ENCODE assay signal across 8 cellular contexts in the genomic region with DNA sequence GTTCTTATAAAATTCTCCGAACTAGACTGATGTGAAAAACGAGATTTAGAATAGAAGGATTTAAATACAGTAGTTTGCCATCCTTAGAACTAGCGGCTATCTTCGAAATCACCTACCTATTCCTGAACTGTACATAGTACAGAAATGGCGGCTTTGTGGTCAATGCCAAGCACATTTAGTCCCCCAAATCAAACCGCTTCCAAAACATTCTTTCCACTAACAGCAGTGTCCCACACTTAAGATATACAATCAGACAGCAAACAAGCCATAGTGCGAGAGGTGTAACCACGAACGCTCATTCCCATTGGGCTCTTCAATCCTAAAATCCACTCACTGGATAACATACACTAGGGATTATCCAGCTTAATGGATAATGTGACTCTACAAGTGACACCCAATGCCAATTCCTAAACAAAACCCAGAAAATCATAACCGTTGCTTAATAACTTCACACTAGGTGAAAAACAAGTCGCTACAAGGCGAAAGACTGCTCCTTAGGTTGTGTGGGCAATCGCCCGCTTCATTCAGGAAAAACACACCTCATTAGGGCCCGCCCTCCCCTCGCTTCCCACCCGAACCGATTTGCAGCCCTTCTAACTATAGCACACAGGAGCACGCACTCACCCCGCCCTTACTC. TPM values are rescaled to one million over a fixed set of nuclear protein-coding genes. Genes with fewer than 3 reads are reported as not detected.
DNase-seq lines count a peak whose midpoint lies in the region; TF ChIP-seq lines count a peak whose summit lies in the region.

No MANE protein-coding gene starts in this region.

- H3K27me3 ChIP-seq in Peyer's patch: no peaks in the 10 kb centered on the region
- H3K27me3 ChIP-seq in mononuclear cell (ENCODE audit: insufficient read depth, low read length): no peaks in the 10 kb centered on the region

- H3K4me3 ChIP-seq in Peyer's patch (peak overlapping the region; percentile 71 to 93 (median 76)), mononuclear cell (ENCODE audit: low read length) (peak overlapping the region; percentile 88)

- TF ChIP-seq POLR2A in Peyer's patch (IDR thresholded peaks at IDR 0.05): no peak

- H3K9me3 ChIP-seq in Peyer's patch: no peaks in the 10 kb centered on the region
- no peaks in the 10 kb centered on the region for H3K9me3 ChIP-seq in mononuclear cell (ENCODE audit: low read depth, low read length)

- peaks cover 37% of the 10 kb centered on the region for H3K4me1 Mint-ChIP-seq in activated naive CD4-positive, alpha-beta T cell treated with anti-CD3 and anti-CD28 coated beads for 36 hours (ENCODE audit: low read depth)
- peaks cover 33% of the 10 kb centered on the region for H3K4me1 Mint-ChIP-seq in dendritic cell treated with granulocyte-macrophage colony-stimulating factor and Interleukin-4, amounts not matched to agents 40 ng/mL and 50 ng/mL, for 4 days (ENCODE audit: low read depth)

- peak overlapping the region; percentile 94 for H3K27ac Mint-ChIP-seq in activated naive CD4-positive, alpha-beta T cell treated with anti-CD3 and anti-CD28 coated beads for 36 hours
- H3K27ac Mint-ChIP-seq in dendritic cell treated with granulocyte-macrophage colony-stimulating factor and Interleukin-4, amounts not matched to agents 40 ng/mL and 50 ng/mL, for 4 days: peak overlapping the region; percentile 98

- peaks cover 18% of the 10 kb centered on the region for H3K36me3 Mint-ChIP-seq in activated naive CD4-positive, alpha-beta T cell treated with anti-CD3 and anti-CD28 coated beads for 36 hours (ENCODE audit: low read depth)
- H3K36me3 Mint-ChIP-seq in dendritic cell treated with granulocyte-macrophage colony-stimulating factor and Interleukin-4, amounts not matched to agents 40 ng/mL and 50 ng/mL, for 4 days (ENCODE audit: low read depth): peaks cover 39% of the 10 kb centered on the region

- H3K36me3 ChIP-seq in Peyer's patch: no peaks in the 10 kb centered on the region

- H3K4me3 Mint-ChIP-seq in activated naive CD4-positive, alpha-beta T cell treated with anti-CD3 and anti-CD28 coated beads for 36 hours: peak overlapping the region; percentile 90
- peak overlapping the region; percentile 98 for H3K4me3 Mint-ChIP-seq in dendritic cell treated with granulocyte-macrophage colony-stimulating factor and Interleukin-4, amounts not matched to agents 40 ng/mL and 50 ng/mL, for 4 days

- no peaks in the 10 kb centered on the region for H3K27me3 Mint-ChIP-seq in activated naive CD4-positive, alpha-beta T cell treated with anti-CD3 and anti-CD28 coated beads for 36 hours (ENCODE audit: low read depth)
- no peaks in the 10 kb centered on the region for H3K27me3 Mint-ChIP-seq in dendritic cell treated with granulocyte-macrophage colony-stimulating factor and Interleukin-4, amounts not matched to agents 40 ng/mL and 50 ng/mL, for 4 days

- H3K27ac ChIP-seq in Peyer's patch: peak overlapping the region; percentile 95 to 99 (median 97)

- intact Hi-C loops in activated naive CD4-positive, alpha-beta T cell treated with anti-CD3 and anti-CD28 coated beads for 36 hours (cut with micrococcal nuclease): loop anchor here (1.0 to 5.0 kb wide), 8 partner anchors 9 to 663 kb away; a partner anchor contains a TSS
- intact Hi-C loops in dendritic cell treated with granulocyte-macrophage colony-stimulating factor and Interleukin-4, amounts not matched to agents 40 ng/mL and 50 ng/mL, for 4 days (cut with micrococcal nuclease): loop anchor here (5.0 to 10.0 kb wide), 4 partner anchors 64 to 371 kb away; a partner anchor contains a TSS
- intact Hi-C loops in posterior vena cava (cut with DNase I): loop anchor here in 1 of 2 donors (10.0 kb wide), 1 partner anchor 229 kb away; no protein-coding TSS in a partner anchor

- H3K4me1 ChIP-seq in Peyer's patch (peaks cover 0 to 26% (median 4%) of the 10 kb centered on the region in 4 donors), mononuclear cell (ENCODE audit: insufficient read depth, low read length) (peaks cover 19% of the 10 kb centered on the region)

- H3K9me3 Mint-ChIP-seq in activated naive CD4-positive, alpha-beta T cell treated with anti-CD3 and anti-CD28 coated beads for 36 hours: no peaks in the 10 kb centered on the region
- H3K9me3 Mint-ChIP-seq in dendritic cell treated with granulocyte-macrophage colony-stimulating factor and Interleukin-4, amounts not matched to agents 40 ng/mL and 50 ng/mL, for 4 days: no peaks in the 10 kb centered on the region

- peak in 1 of 6 experiments; percentile 6 for TF ChIP-seq CTCF in Peyer's patch (IDR thresholded peaks at IDR 0.05)

- DNase-seq in activated naive CD4-positive, alpha-beta T cell treated with anti-CD3 and anti-CD28 coated beads for 36 hours: no peak
- no peak for DNase-seq in activated naive CD4-positive, alpha-beta T cell (lab: John Stamatoyannopoulos, UW)
- DNase-seq in Peyer's patch (no peak), NCI-H2107 (lab: John Stamatoyannopoulos, UW) (no peak), NCI-H1436 (lab: John Stamatoyannopoulos, UW) (no peak), posterior vena cava (ENCODE audit: low spot score) (no peak)

- CTCF ChIA-PET in activated naive CD4-positive, alpha-beta T cell treated with anti-CD3 and anti-CD28 coated beads for 36 hours (lab: Charles Lee): no interaction called here

RNA-seq across cellular contexts. Expression of a gene that starts 2.0 kb away (rescaled TPM):
- 100 to 1,000 TPM; 201 to 203 TPM for total RNA-seq in activated naive CD4-positive, alpha-beta T cell treated with anti-CD3 and anti-CD28 coated beads for 36 hours
- total RNA-seq in Peyer's patch (100 to 1,000 TPM in 3 of 4 donors, 10 to 100 TPM in 1; 71.1 to 158 (median 119) TPM), mononuclear cell (111 TPM), posterior vena cava (100 to 1,000 TPM in 1 of 2 donors, 10 to 100 TPM in 1; 78.4 to 136 TPM)
